Comparison of ENCODE assay signal across 8 cellular contexts in the genomic region with DNA sequence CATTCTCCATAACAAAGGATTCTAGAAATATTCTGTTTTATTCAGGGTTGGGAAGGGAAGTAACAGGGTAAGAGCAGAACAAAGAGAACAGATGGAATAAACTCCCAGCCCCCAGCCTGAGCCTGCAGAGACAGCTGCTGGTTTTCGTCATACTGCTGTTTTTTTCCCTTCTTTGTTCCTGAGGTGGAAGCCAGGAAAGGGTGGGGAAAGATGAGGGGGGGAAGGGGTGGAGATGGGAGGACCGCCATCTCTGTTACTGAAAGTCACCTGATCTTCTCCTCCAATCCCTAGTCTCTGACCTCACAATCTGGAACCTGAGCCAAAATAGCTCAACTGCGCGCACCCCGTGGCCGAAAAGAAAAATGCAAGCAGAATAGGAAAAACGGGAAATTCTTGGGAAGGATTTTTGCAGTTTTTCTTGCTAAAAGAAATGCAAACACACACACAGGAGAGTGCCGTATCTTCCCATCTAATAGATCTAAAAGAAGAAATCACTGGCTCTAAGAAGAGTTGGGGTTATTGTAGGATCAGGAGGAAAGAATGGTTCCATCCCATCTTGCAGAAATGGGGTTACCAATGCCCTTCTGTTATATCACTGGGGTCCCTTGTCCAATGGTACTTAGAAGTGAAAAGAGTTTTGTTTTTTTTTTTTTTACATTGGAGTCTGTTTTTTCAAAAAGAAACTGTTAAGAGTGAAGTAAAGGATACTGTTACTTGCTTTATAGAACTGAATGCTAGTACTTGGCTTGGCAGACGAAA. TPM values are rescaled to one million over a fixed set of nuclear protein-coding genes. Genes with fewer than 3 reads are reported as not detected.
DNase-seq lines count a peak whose midpoint lies in the region; ATAC-seq and TF ChIP-seq lines count a peak whose summit lies in the region.

No MANE protein-coding gene starts in this region.

- no peaks in the 10 kb centered on the region for H3K9me3 Mint-ChIP-seq in activated T-helper 2 cell treated with anti-CD3 and anti-CD28 coated beads, Interferon-gamma antibody, Interleukin-2, Interleukin-4, amounts not matched to agents 10 μg/mL and 5 μg/mL and 100 μg/mL, durations not matched to agents 14 hours and 24 hours and 36 hours

- ATAC-seq in Right ventricle myocardium inferior (peak; percentile 82), HG03135 (IDR thresholded peaks at IDR 0.05; ENCODE audit: unreplicated experiment) (no peak), GM21529 (IDR thresholded peaks at IDR 0.05; ENCODE audit: unreplicated experiment) (no peak)

- H3K36me3 ChIP-seq in DOHH2 (ENCODE audit: control insufficient read depth, low read length) (peaks cover 65% of the 10 kb centered on the region), adipocyte (ENCODE audit: control insufficient read depth, insufficient read depth, low read length, severe bottlenecking) (peaks cover 5% of the 10 kb centered on the region)

- H3K4me2 ChIP-seq in DOHH2 (ENCODE audit: low read length) = no peak overlapping the region

- peak overlapping the region; percentile 65 for H3K9ac ChIP-seq in adipocyte (ENCODE audit: low read length)

- DNase-seq in NCI-H146 treated with DMSO at 0.1 percent for 48 hours (lab: John Stamatoyannopoulos, UW; ENCODE audit: unreplicated experiment) (peak; percentile 92), adipocyte (ENCODE audit: low read depth) (peak; percentile 98), Right ventricle myocardium inferior (ENCODE audit: missing footprints) (peak; percentile 72), non-pigmented ciliary epithelial cell (ENCODE audit: low read depth) (peak; percentile 93)
- no peak for DNase-seq in activated T-helper 2 cell treated with anti-CD3 and anti-CD28 coated beads, Interferon-gamma antibody, Interleukin-2, Interleukin-4, amounts not matched to agents 10 μg/mL and 5 μg/mL and 100 μg/mL, durations not matched to agents 14 hours and 24 hours and 36 hours (ENCODE audit: low spot score)

- no peaks in the 10 kb centered on the region for H3K79me2 ChIP-seq in DOHH2 (ENCODE audit: control insufficient read depth, low read length)

- H3K27ac ChIP-seq in DOHH2 (ENCODE audit: low read depth, low read length) = no peak overlapping the region

- H3K4me1 Mint-ChIP-seq in activated T-helper 2 cell treated with anti-CD3 and anti-CD28 coated beads, Interferon-gamma antibody, Interleukin-2, Interleukin-4, amounts not matched to agents 10 μg/mL and 5 μg/mL and 100 μg/mL, durations not matched to agents 14 hours and 24 hours and 36 hours (ENCODE audit: low read depth) = peaks cover 34% of the 10 kb centered on the region

- intact Hi-C loops in Right ventricle myocardium inferior (cut with DNase I) = loop anchor here (2.0 to 5.0 kb wide), 2 partner anchors 224 to 240 kb away; partner anchors contain the start of genes PCDHGA2 and TAF7
- intact Hi-C loops in activated T-helper 2 cell treated with anti-CD3 and anti-CD28 coated beads, Interferon-gamma antibody, Interleukin-2, Interleukin-4, amounts not matched to agents 10 μg/mL and 5 μg/mL and 100 μg/mL, durations not matched to agents 14 hours and 24 hours and 36 hours (cut with micrococcal nuclease) = loop anchor here (5.0 kb wide), 2 partner anchors 49 to 914 kb away; partner anchors contain the start of genes IK and NDUFA2

- no peaks in the 10 kb centered on the region for H3K27me3 Mint-ChIP-seq in activated T-helper 2 cell treated with anti-CD3 and anti-CD28 coated beads, Interferon-gamma antibody, Interleukin-2, Interleukin-4, amounts not matched to agents 10 μg/mL and 5 μg/mL and 100 μg/mL, durations not matched to agents 14 hours and 24 hours and 36 hours (ENCODE audit: low read depth)

- H3K4me3 ChIP-seq in DOHH2 (ENCODE audit: low read length) (no peak overlapping the region), adipocyte (ENCODE audit: low read length) (peak overlapping the region; percentile 39)

- H3K4me3 Mint-ChIP-seq in activated T-helper 2 cell treated with anti-CD3 and anti-CD28 coated beads, Interferon-gamma antibody, Interleukin-2, Interleukin-4, amounts not matched to agents 10 μg/mL and 5 μg/mL and 100 μg/mL, durations not matched to agents 14 hours and 24 hours and 36 hours (ENCODE audit: low read depth) = no peak overlapping the region

- TF ChIP-seq CTCF in DOHH2 (IDR thresholded peaks at IDR 0.05; ENCODE audit: low read depth, low read length, poor library complexity, severe bottlenecking) = peak; percentile 37

- H3K36me3 Mint-ChIP-seq in activated T-helper 2 cell treated with anti-CD3 and anti-CD28 coated beads, Interferon-gamma antibody, Interleukin-2, Interleukin-4, amounts not matched to agents 10 μg/mL and 5 μg/mL and 100 μg/mL, durations not matched to agents 14 hours and 24 hours and 36 hours (ENCODE audit: low read depth) = peaks cover 80% of the 10 kb centered on the region

- no peaks in the 10 kb centered on the region for H3K27me3 ChIP-seq in DOHH2 (ENCODE audit: control insufficient read depth, low read length)
- no peaks in the 10 kb centered on the region for H3K27me3 ChIP-seq in adipocyte (replicated peaks; ENCODE audit: control insufficient read depth, insufficient read depth, low read length)

- peaks cover 11% of the 10 kb centered on the region; the same call in 1 of the 2 replicates for H3F3A ChIP-seq in DOHH2 (ENCODE audit: control insufficient read depth, insufficient read depth)

- H3K9me2 ChIP-seq in DOHH2 (replicated peaks; ENCODE audit: control insufficient read depth, low read length) = no peaks in the 10 kb centered on the region

- no peaks in the 10 kb centered on the region for H3K9me3 ChIP-seq in DOHH2 (ENCODE audit: control insufficient read depth, insufficient read depth, low read length)
- no peaks in the 10 kb centered on the region for H3K9me3 ChIP-seq in adipocyte (ENCODE audit: control insufficient read depth, low read length)

- H4K20me1 ChIP-seq in DOHH2 (ENCODE audit: control insufficient read depth, insufficient read depth, low read depth, low read length) = no peaks in the 10 kb centered on the region

- H3K4me1 ChIP-seq in DOHH2 (ENCODE audit: control insufficient read depth, low read length) (peaks cover 30% of the 10 kb centered on the region), adipocyte (ENCODE audit: control insufficient read depth, insufficient read depth, low read length) (peaks cover 28% of the 10 kb centered on the region)

- no peak overlapping the region for H3K27ac Mint-ChIP-seq in activated T-helper 2 cell treated with anti-CD3 and anti-CD28 coated beads, Interferon-gamma antibody, Interleukin-2, Interleukin-4, amounts not matched to agents 10 μg/mL and 5 μg/mL and 100 μg/mL, durations not matched to agents 14 hours and 24 hours and 36 hours

RNA-seq across cellular contexts. Expression of gene DIAPH1, which starts 57.9 kb away (rescaled TPM):
- total RNA-seq in Right ventricle myocardium inferior = 36.1 TPM
- total RNA-seq in activated T-helper 2 cell treated with anti-CD3 and anti-CD28 coated beads, Interferon-gamma antibody, Interleukin-2, Interleukin-4, amounts not matched to agents 10 μg/mL and 5 μg/mL and 100 μg/mL, durations not matched to agents 14 hours and 24 hours and 36 hours = 228 and 234 TPM in 2 replicates
